In genomic region chr17:44846206-44846605, GRCh38 we compare ENCODE assay signal across 23 cellular contexts. TPM values are rescaled to one million over a fixed set of nuclear protein-coding genes. Genes with fewer than 3 reads are reported as not detected.
DNase-seq lines count a peak whose midpoint lies in the region; ATAC-seq and TF ChIP-seq lines count a peak whose summit lies in the region.
"Had no signal": no experiment of that assay in that cellular context is flagged by ENCODE, and none has a peak within 500 bp of the region (broad histone marks: within the 10 kb centered on the region; RNA-seq: fewer than 3 reads in every experiment).

No MANE protein-coding gene starts in this region.

- intact Hi-C loops in Caco-2 (cut with micrococcal nuclease; ENCODE audit: unreplicated experiment) (no loop called here), posterior vena cava (cut with DNase I) (no loop called here), tibial artery (cut with DNase I; ENCODE audit: low total_unique reads) (no loop called here)

- H3K36me3 ChIP-seq in BLaER1, result peaks cover 15% of the 10 kb centered on the region
- H3K36me3 ChIP-seq in Caco-2 (ENCODE audit: control insufficient read depth, insufficient read depth, low read length), result no peaks in the 10 kb centered on the region
- H3K36me3 ChIP-seq in tibial artery, result peaks cover 10 to 23% (median 11%) of the 10 kb centered on the region in 3 donors

- H3K27ac Mint-ChIP-seq in Caco-2 (ENCODE audit: unreplicated experiment), result no peak overlapping the region
- H3K27ac Mint-ChIP-seq in central memory CD8-positive, alpha-beta T cell (ENCODE audit: low read depth), result peak overlapping the region; percentile 83

- POLR2A ChIA-PET in Caco-2 (lab: Charles Lee), result no interaction called here

- H4K20me1 ChIP-seq in BLaER1, result no peaks in the 10 kb centered on the region

- no peak overlapping the region for H3K4me2 ChIP-seq in BLaER1
- H3K4me2 ChIP-seq: A549 had no signal

- H3K4me1 ChIP-seq in BLaER1 (peaks cover 99% of the 10 kb centered on the region), Caco-2 (no peaks in the 10 kb centered on the region), tibial artery (peaks cover 0 to 25% (median 10%) of the 10 kb centered on the region in 4 donors)
- H3K4me1 ChIP-seq: A549 had no signal

- CTCF ChIA-PET in Caco-2 (lab: Charles Lee), result no interaction called here

- H3K9me3 ChIP-seq in BLaER1 (no peaks in the 10 kb centered on the region), Caco-2 (no peaks in the 10 kb centered on the region), tibial artery (no peaks in the 10 kb centered on the region)
- H3K9me3 ChIP-seq: A549, MG63, SJSA1 had no signal

- no peaks in the 10 kb centered on the region for H3K9me3 Mint-ChIP-seq in Caco-2 (ENCODE audit: unreplicated experiment)
- H3K9me3 Mint-ChIP-seq in central memory CD8-positive, alpha-beta T cell, result no peaks in the 10 kb centered on the region
- H3K9me3 Mint-ChIP-seq: CD4-positive, alpha-beta memory T cell had no signal

- H3K27me3 ChIP-seq in BLaER1 (no peaks in the 10 kb centered on the region), Caco-2 (replicated peaks; ENCODE audit: control insufficient read depth, insufficient read depth, low read length) (no peaks in the 10 kb centered on the region), tibial artery (no peaks in the 10 kb centered on the region)
- H3K27me3 ChIP-seq: MG63, SJSA1 had no signal

- no peak for TF ChIP-seq CTCF in Caco-2 (IDR thresholded peaks at IDR 0.05; ENCODE audit: insufficient read depth in 1 of 2, low read depth in 1 of 2, low read length in 1 of 2, severe bottlenecking in 1 of 2, unreplicated experiment in 1 of 2)
- no peak for TF ChIP-seq CTCF in tibial artery (IDR thresholded peaks at IDR 0.05)

- H3K36me3 Mint-ChIP-seq in Caco-2 (ENCODE audit: insufficient read depth, unreplicated experiment), result peaks cover 25% of the 10 kb centered on the region
- H3K36me3 Mint-ChIP-seq in central memory CD8-positive, alpha-beta T cell (ENCODE audit: insufficient read depth), result peaks cover 9% of the 10 kb centered on the region

- ATAC-seq in central memory CD8-positive, alpha-beta T cell (replicated peaks; ENCODE audit: extremely low read depth, poor library complexity, severe bottlenecking), result no peak
- ATAC-seq in HG02588 (IDR thresholded peaks at IDR 0.05; ENCODE audit: unreplicated experiment), result no peak
- ATAC-seq: A549 had no signal

- H3K4me1 Mint-ChIP-seq in Caco-2 (ENCODE audit: low read depth, unreplicated experiment), result no peaks in the 10 kb centered on the region
- H3K4me1 Mint-ChIP-seq in central memory CD8-positive, alpha-beta T cell, result peaks cover 7% of the 10 kb centered on the region

- 0 out of 2 replicates have a peak overlapping the region, but pooled peaks have one; percentile 46 for H3K27ac ChIP-seq in BLaER1
- no peak overlapping the region for H3K27ac ChIP-seq in tibial artery
- H3K27ac ChIP-seq: A549, SJSA1 had no signal

- DNase-seq in Caco-2 (no peak), posterior vena cava (ENCODE audit: low spot score) (peak; percentile 80), tibial artery (no peak), hippocampal formation (lab: John Stamatoyannopoulos, UW) (no peak)
- no peak for DNase-seq in central memory CD8-positive, alpha-beta T cell (ENCODE audit: low spot score in 2 of 2)
- DNase-seq: AML-193; C1 segment of cervical spinal cord; CD4-positive, alpha-beta memory T cell; DMS153; DND-41; KBM-7; MG63; NCI-H1105 treated with DMSO at 0.1 percent for 48 hours; NCI-H2029 treated with DMSO at 0.1 percent for 48 hours; NCI-H446 treated with DMSO at 0.1 percent for 48 hours; NCI-H526; Right ventricle myocardium superior; RPMI8226 had no signal

- BruUV-seq in Caco-2 (replicated peaks; lab: Mats Ljungman, UMichigan), result TSS peak; percentile 8

- H3K4me3 ChIP-seq in BLaER1, result no peak overlapping the region
- no peak overlapping the region for H3K4me3 ChIP-seq in Caco-2 (ENCODE audit: low read depth, low read length)
- no peak overlapping the region for H3K4me3 ChIP-seq in tibial artery
- H3K4me3 ChIP-seq: A549, MG63, SJSA1 had no signal

- H3K4me3 Mint-ChIP-seq in Caco-2 (ENCODE audit: unreplicated experiment), result no peak overlapping the region
- H3K4me3 Mint-ChIP-seq in central memory CD8-positive, alpha-beta T cell, result no peak overlapping the region
- H3K4me3 Mint-ChIP-seq: CD4-positive, alpha-beta memory T cell had no signal

- H3K27me3 Mint-ChIP-seq in Caco-2 (ENCODE audit: insufficient read depth, unreplicated experiment), result no peaks in the 10 kb centered on the region
- no peaks in the 10 kb centered on the region for H3K27me3 Mint-ChIP-seq in central memory CD8-positive, alpha-beta T cell
- H3K27me3 Mint-ChIP-seq: CD4-positive, alpha-beta memory T cell had no signal

- no peak overlapping the region for H3K9ac ChIP-seq in BLaER1

RNA-seq across cellular contexts. Expression of gene HIGD1B, which starts 1.5 kb away (rescaled TPM):
- total RNA-seq in Caco-2 (2022), result not detected in 2 replicates
- 1 to 10 TPM; 1.8 to 1.9 TPM for total RNA-seq in posterior vena cava
- total RNA-seq: CD4-positive, alpha-beta memory T cell; LHCN-M2; SJSA1 had no signal

RNA-seq across cellular contexts. Expression of gene GJC1, which starts 16.1 kb away (rescaled TPM):
- total RNA-seq in Caco-2 (2022) (33.5 and 34.6 TPM in 2 replicates), posterior vena cava (10 to 100 TPM; 30.4 to 80.8 TPM)
- total RNA-seq: CD4-positive, alpha-beta memory T cell had no signal

RNA-seq across cellular contexts. Expression of gene EFTUD2, which starts 53.0 kb away (rescaled TPM):
- total RNA-seq in Caco-2 (2022) (175 and 186 TPM in 2 replicates), posterior vena cava (10 to 100 TPM; 65.2 to 71.9 TPM)
